In genomic region chr11:60870733-60871377, GRCh38 we compare ENCODE assay signal across 11 cellular contexts. TPM values are rescaled to one million over a fixed set of nuclear protein-coding genes. Genes with fewer than 3 reads are reported as not detected.
A peak's percentile ranks its signal among the peaks of the same experiment; 100 is the strongest.
DNase-seq lines count a peak whose midpoint lies in the region; ATAC-seq and TF ChIP-seq lines count a peak whose summit lies in the region.
"Had no signal": no experiment of that assay in that cellular context is flagged by ENCODE, and none has a peak within 500 bp of the region (broad histone marks: within the 10 kb centered on the region; RNA-seq: fewer than 3 reads in every experiment).

No MANE protein-coding gene starts in this region.

- peak overlapping the region; percentile 97; the same call in 1 of the 2 replicates for H4K91ac ChIP-seq in IMR-90 (ENCODE audit: insufficient read depth, low read depth, low read length)

- peak overlapping the region; percentile 18 for H2AFZ ChIP-seq in IMR-90 (replicated peaks; ENCODE audit: low read length, poor library complexity)
- no peak overlapping the region for H2AFZ ChIP-seq in GM23248

- H3K56ac ChIP-seq in IMR-90 (ENCODE audit: extremely low read depth, insufficient read depth, low read length), result no peak overlapping the region

- ATAC-seq in IMR-90 (ENCODE audit: low read depth), result no peak
- ATAC-seq in HG03442 (IDR thresholded peaks at IDR 0.05; ENCODE audit: unreplicated experiment), result no peak

- intact Hi-C loops in IMR-90 (cut with micrococcal nuclease) (no loop called here), posterior vena cava (cut with DNase I) (no loop called here)

- no peak for TF ChIP-seq POLR2A in IMR-90 (IDR thresholded peaks at IDR 0.05; ENCODE audit: low read depth, low read length)

- H3K18ac ChIP-seq in IMR-90 (ENCODE audit: low read depth, low read length), result no peak overlapping the region

- POLR2A ChIA-PET in IMR-90 (lab: Charles Lee; ENCODE audit: unreplicated experiment), result no interaction called here

- H2AK5ac ChIP-seq in IMR-90 (ENCODE audit: low read depth, low read length), result peak overlapping the region; percentile 20; the same call in 1 of the 2 replicates

- no peak for TF ChIP-seq RAD21 in IMR-90 (IDR thresholded peaks at IDR 0.05; ENCODE audit: low read length)

- H3K79me2 ChIP-seq in GM23248 (ENCODE audit: insufficient read depth), result no peaks in the 10 kb centered on the region

- H3K9me1 ChIP-seq in IMR-90 (ENCODE audit: insufficient read depth, low read length), result peaks cover 23% of the 10 kb centered on the region

- H3K23ac ChIP-seq in IMR-90 (ENCODE audit: low read depth, low read length), result no peak overlapping the region

- H3K4me1 ChIP-seq in IMR-90 (ENCODE audit: control insufficient read depth, insufficient read depth, low read length) (peaks cover 22% of the 10 kb centered on the region), GM23248 (ENCODE audit: insufficient read depth) (peaks cover 22% of the 10 kb centered on the region)
- H3K4me1 ChIP-seq: tibial artery had no signal

- no peak for DNase-seq in IMR-90
- peak; percentile 3 for DNase-seq in WERI-Rb-1
- DNase-seq in posterior vena cava (ENCODE audit: low spot score), result peak; percentile 57
- DNase-seq in GM23248, result no peak
- DNase-seq: activated gamma-delta T cell had no signal

- 0 out of 3 replicates have a peak overlapping the region, but pooled peaks have one; percentile 93 for H2BK15ac ChIP-seq in IMR-90 (ENCODE audit: low read depth, low read length)

- dilution Hi-C loops in IMR-90 (cut with HindIII; ENCODE audit: low sequenced_read_pairs, unreplicated experiment), result no loop called here

- CTCF ChIA-PET in IMR-90 (lab: Yijun Ruan, JAX), result interaction anchor here (1.5 to 2.5 kb wide), 2 partner anchors 17 to 39 kb away, joined by 5 to 11 read pairs; no protein-coding TSS in a partner anchor

- H4K20me1 ChIP-seq in IMR-90 (ENCODE audit: insufficient read depth, low read length) (no peaks in the 10 kb centered on the region), GM23248 (ENCODE audit: insufficient read depth) (no peaks in the 10 kb centered on the region)

- BruUV-seq in IMR-90 (replicated peaks; lab: Mats Ljungman, UMichigan), result no TSS peak

- H4K5ac ChIP-seq in IMR-90 (ENCODE audit: low read depth, low read length), result 0 out of 2 replicates have a peak overlapping the region, but pooled peaks have one; percentile 2

- in situ Hi-C loops in IMR-90 (cut with MboI; ENCODE audit: low sequenced_read_pairs) (no loop called here), GM23248 (cut with MboI) (no loop called here)

- H4K8ac ChIP-seq in IMR-90 (ENCODE audit: low read depth in 2 of 2, low read length in 2 of 2), result peak overlapping the region in 1 of 2 experiments; percentile 10; a peak in 1 of 4 replicates

- H3K4me2 ChIP-seq in IMR-90 (ENCODE audit: low read depth, low read length), result no peak overlapping the region
- H3K4me2 ChIP-seq in GM23248 (ENCODE audit: unreplicated experiment), result no peak overlapping the region

- 0 out of 4 replicates have a peak, but pooled peaks cover 0 to 3% of the 10 kb centered on the region in 2 experiments for H3K79me1 ChIP-seq in IMR-90 (ENCODE audit: low read depth in 1 of 2, low read length in 2 of 2)

- WGBS in IMR-90 (ENCODE audit: extremely low coverage in 2 of 2, insufficient read length in 1 of 2), 2 experiments, result 62% methylated on average over 4 of the region's 13 CpGs; no CpG with 5 or more reads in 1 of the 2 experiments
- WGBS in GM23248 (ENCODE audit: low coverage in 1 of 2, low lambda C conversion rate in 2 of 2, missing lambda C conversion rate in 2 of 2), 2 experiments, result 86 to 91% methylated on average over 13 of the region's 13 CpGs

- no peak overlapping the region for H3K27ac ChIP-seq in IMR-90 (ENCODE audit: insufficient read depth, low read length)
- H3K27ac ChIP-seq in WERI-Rb-1, result no peak overlapping the region
- H3K27ac ChIP-seq in GM23248, result no peak overlapping the region
- H3K27ac ChIP-seq: tibial artery had no signal

- H3K9me2 ChIP-seq in GM23248 (ENCODE audit: insufficient read depth), result no peaks in the 10 kb centered on the region

- H2BK20ac ChIP-seq in IMR-90 (ENCODE audit: low read depth, low read length), result peak overlapping the region; percentile 66; the same call in 1 of the 2 replicates

- no peak overlapping the region for H2BK5ac ChIP-seq in IMR-90 (ENCODE audit: low read depth, low read length, poor library complexity, severe bottlenecking)

- H2BK120ac ChIP-seq in IMR-90 (ENCODE audit: low read depth, low read length), result 0 out of 2 replicates have a peak overlapping the region, but pooled peaks have one; percentile 89

- no peak overlapping the region for H3K14ac ChIP-seq in IMR-90 (replicated peaks; ENCODE audit: low read depth, low read length)

- no peaks in the 10 kb centered on the region; the same call in none of the 2 replicates for H3K27me3 ChIP-seq in IMR-90 (ENCODE audit: control insufficient read depth, insufficient read depth, low read length)
- no peaks in the 10 kb centered on the region for H3K27me3 ChIP-seq in WERI-Rb-1 (ENCODE audit: insufficient read depth, low read depth, severe bottlenecking)
- no peaks in the 10 kb centered on the region for H3K27me3 ChIP-seq in GM23248 (replicated peaks; ENCODE audit: insufficient read depth)
- H3K27me3 ChIP-seq: dorsolateral prefrontal cortex had no signal

- H2AK9ac ChIP-seq in IMR-90 (replicated peaks; ENCODE audit: low read depth, low read length, poor library complexity), result no peak overlapping the region

- no peak for TF ChIP-seq CTCF in IMR-90 (conservative IDR thresholded peaks at IDR 0.05; ENCODE audit: low read depth, low read length)
- no peak for TF ChIP-seq CTCF in WERI-Rb-1 (IDR thresholded peaks at IDR 0.05; ENCODE audit: low read depth, low read length)

- H3K4me3 ChIP-seq in IMR-90 (ENCODE audit: insufficient read depth, low read depth, low read length) (no peak overlapping the region), WERI-Rb-1 (ENCODE audit: low read depth, low read length) (no peak overlapping the region), GM23248 (no peak overlapping the region)
- H3K4me3 ChIP-seq: dorsolateral prefrontal cortex, tibial artery had no signal

- peak overlapping the region; percentile 10; the same call in 1 of the 2 replicates for H3K4ac ChIP-seq in IMR-90 (ENCODE audit: low read depth, low read length)

- no peaks in the 10 kb centered on the region for H3K36me3 ChIP-seq in IMR-90 (ENCODE audit: control insufficient read depth, insufficient read depth, low read length)
- H3K36me3 ChIP-seq in WERI-Rb-1, result no peaks in the 10 kb centered on the region
- no peaks in the 10 kb centered on the region for H3K36me3 ChIP-seq in GM23248 (ENCODE audit: low read depth)
- H3K36me3 ChIP-seq: tibial artery had no signal

- no peaks in the 10 kb centered on the region for H3F3A ChIP-seq in GM23248 (ENCODE audit: insufficient read depth)

- H3K9me3 ChIP-seq in IMR-90 (ENCODE audit: control insufficient read depth, insufficient read depth, low read length) (no peaks in the 10 kb centered on the region), WERI-Rb-1 (ENCODE audit: severe bottlenecking) (no peaks in the 10 kb centered on the region), GM23248 (ENCODE audit: low read depth) (no peaks in the 10 kb centered on the region)
- H3K9me3 ChIP-seq: tibial artery had no signal

- H3K9ac ChIP-seq in IMR-90 (ENCODE audit: low read depth, low read length), result no peak overlapping the region
- no peak overlapping the region for H3K9ac ChIP-seq in GM23248

RNA-seq across cellular contexts. Expression of gene ZP1, which starts 3.5 kb away (rescaled TPM):
- total RNA-seq in IMR-90 (2012; rRNA removed) (0.18 and 0.28 TPM in 2 replicates), posterior vena cava (not detected)
- polyA plus RNA-seq in IMR-90 (2012; rRNA removed) (1.2 and 1.6 TPM in 2 replicates), GM23248 (2016; fragmentation: Nextera tagmentation; extraction: Ambion mirVana) (0.51 and 1.0 TPM in 2 replicates)
- polyA plus RNA-seq in IMR-90 (2012; cell fraction: cytosol; rRNA removed), result 1.5 and 3.3 TPM in 2 replicates
- 7.4 and 25.0 TPM in 2 replicates for polyA plus RNA-seq in IMR-90 (2012; cell fraction: nucleus; rRNA removed; ENCODE audit: low replicate concordance)
- 1.3 and 5.3 TPM in 2 replicates for total RNA-seq in GM23248 (2014; rRNA removed; shearing (Covaris generic))
- total RNA-seq: left lobe of liver, myocyte, pulmonary artery endothelial cell had no signal

RNA-seq across cellular contexts. Expression of gene PTGDR2, which starts 15.1 kb away (rescaled TPM):
- total RNA-seq in IMR-90 (2012; rRNA removed) (under 0.01 TPM in 2 replicates), posterior vena cava (under 1 TPM in 1 of 2 donors, not detected in 1; 0.14 TPM)
- polyA plus RNA-seq in IMR-90 (2012; rRNA removed) (0.09 and 0.12 TPM in 2 replicates), GM23248 (2016; fragmentation: Nextera tagmentation; extraction: Ambion mirVana) (0.06 TPM in 2 replicates)
- 0.02 and 0.25 TPM in 2 replicates for polyA plus RNA-seq in IMR-90 (2012; cell fraction: cytosol; rRNA removed)
- polyA plus RNA-seq in IMR-90 (2012; cell fraction: nucleus; rRNA removed; ENCODE audit: low replicate concordance), result 0.24 and 0.25 TPM in 2 replicates
- total RNA-seq in GM23248 (2014; rRNA removed; shearing (Covaris generic)), result not detected in 2 replicates
- total RNA-seq: myocyte had no signal

RNA-seq across cellular contexts. Expression of gene CCDC86, which starts 28.9 kb away (rescaled TPM):
- total RNA-seq in IMR-90 (2012; rRNA removed), result 9.5 and 10.3 TPM in 2 replicates
- polyA plus RNA-seq in IMR-90 (2012; rRNA removed), result 34.0 and 38.7 TPM in 2 replicates
- polyA plus RNA-seq in IMR-90 (2012; cell fraction: cytosol; rRNA removed), result 25.1 and 28.9 TPM in 2 replicates
- polyA plus RNA-seq in IMR-90 (2012; cell fraction: nucleus; rRNA removed; ENCODE audit: low replicate concordance), result 14.4 and 29.6 TPM in 2 replicates
- total RNA-seq in posterior vena cava, result 10 to 100 TPM; 14.9 to 21.9 TPM
- total RNA-seq in GM23248 (2014; rRNA removed; shearing (Covaris generic)), result 8.2 and 10.7 TPM in 2 replicates
- 37.6 and 38.0 TPM in 2 replicates for polyA plus RNA-seq in GM23248 (2016; fragmentation: Nextera tagmentation; extraction: Ambion mirVana)

RNA-seq across cellular contexts. Expression of gene PRPF19, which starts 35.5 kb away (rescaled TPM):
- total RNA-seq in IMR-90 (2012; rRNA removed), result 29.7 and 29.8 TPM in 2 replicates
- 48.5 and 50.4 TPM in 2 replicates for polyA plus RNA-seq in IMR-90 (2012; rRNA removed)
- 50.5 and 59.1 TPM in 2 replicates for polyA plus RNA-seq in IMR-90 (2012; cell fraction: cytosol; rRNA removed)
- polyA plus RNA-seq in IMR-90 (2012; cell fraction: nucleus; rRNA removed; ENCODE audit: low replicate concordance), result 28.4 and 43.7 TPM in 2 replicates
- total RNA-seq in posterior vena cava, result 10 to 100 TPM; 47.6 to 50.9 TPM
- total RNA-seq in GM23248 (2014; rRNA removed; shearing (Covaris generic)), result 47.9 and 58.9 TPM in 2 replicates
- polyA plus RNA-seq in GM23248 (2016; fragmentation: Nextera tagmentation; extraction: Ambion mirVana), result 17.4 and 19.1 TPM in 2 replicates

RNA-seq across cellular contexts. Expression of gene TMEM109, which starts 43.1 kb away (rescaled TPM):
- total RNA-seq in IMR-90 (2012; rRNA removed) (15.1 and 17.2 TPM in 2 replicates), posterior vena cava (100 to 1,000 TPM; 118 to 125 TPM)
- polyA plus RNA-seq in IMR-90 (2012; rRNA removed) (69.7 and 73.6 TPM in 2 replicates), GM23248 (2016; fragmentation: Nextera tagmentation; extraction: Ambion mirVana) (95.2 and 97.9 TPM in 2 replicates)
- 56.6 and 60.6 TPM in 2 replicates for polyA plus RNA-seq in IMR-90 (2012; cell fraction: cytosol; rRNA removed)
- polyA plus RNA-seq in IMR-90 (2012; cell fraction: nucleus; rRNA removed; ENCODE audit: low replicate concordance), result 8.8 and 14.0 TPM in 2 replicates
- total RNA-seq in GM23248 (2014; rRNA removed; shearing (Covaris generic)), result 27.2 and 35.9 TPM in 2 replicates

Comparison
In these comparisons a context has a peak if more than half of its experiments do, and no peak if none do; other contexts are left out.
1. DNase-seq: peak in WERI-Rb-1 (single experiment) and posterior vena cava (single experiment); none in IMR-90 (single experiment) and GM23248 (single experiment).